ENCODE assay signal across 1 cellular context in the genomic region with DNA sequence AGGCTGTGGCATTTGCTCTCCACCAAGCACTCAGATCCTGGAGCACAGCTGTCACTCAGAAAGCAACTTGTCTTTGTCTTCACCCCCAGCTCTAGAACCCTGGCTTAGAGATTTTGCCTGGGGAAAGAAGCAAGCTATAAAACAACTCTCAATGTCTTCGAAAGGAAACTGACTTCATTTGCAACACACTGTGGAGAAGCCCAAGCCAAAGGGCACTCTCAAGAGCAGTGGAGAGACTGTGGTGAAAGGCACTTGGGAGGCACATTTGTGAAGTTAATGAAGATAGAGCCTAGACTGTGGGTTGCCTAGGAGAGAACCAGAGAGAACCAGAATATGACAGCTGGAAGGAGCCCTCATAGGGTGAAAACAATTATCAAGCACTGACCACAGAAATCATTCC.
TF ChIP-seq lines count a peak whose summit lies in the region.

No MANE protein-coding gene starts in this region.

TF ChIP-seq in GM23338, 12 proteins besides CTCF, POLR2A, EP300 and RAD21 (continued from another document):
- TF ChIP-seq ZNF462 (CRISPR knock-in tag; IDR thresholded peaks at IDR 0.05): no peak
